Comparison of ENCODE assay signal across 25 cellular contexts in genomic region chr3:83863380-83863779, GRCh38.
DNase-seq lines count a peak whose midpoint lies in the region; ATAC-seq, FAIRE-seq and TF ChIP-seq lines count a peak whose summit lies in the region.
"Had no signal": no experiment of that assay in that cellular context is flagged by ENCODE, and none has a peak within 500 bp of the region (broad histone marks: within the 10 kb centered on the region; RNA-seq: fewer than 3 reads in every experiment).

No MANE protein-coding gene starts in this region.

- TF ChIP-seq CTCF in MM.1S (IDR thresholded peaks at IDR 0.05; ENCODE audit: low read length) (no peak), SU-DHL-6 (IDR thresholded peaks at IDR 0.05; ENCODE audit: insufficient read depth, low read length, poor library complexity, severe bottlenecking) (no peak), keratinocyte (optimal IDR thresholded peaks at IDR 0.05 in 1 of 3, IDR thresholded peaks at IDR 0.05 in 1 of 3, conservative IDR thresholded peaks at IDR 0.05 in 1 of 3; ENCODE audit: extremely low read depth in 1 of 3, insufficient read depth in 2 of 3, low read length in 3 of 3) (no peak)

- H3K9ac ChIP-seq in MM.1S (ENCODE audit: low read length) (no peak overlapping the region), SU-DHL-6 (ENCODE audit: low read length) (no peak overlapping the region), keratinocyte (ENCODE audit: control insufficient read depth, extremely low read depth, insufficient read depth, low read length) (no peak overlapping the region)
- H3K9ac ChIP-seq: BLaER1 treated with 17β-estradiol and CSF1 and Interleukin-3, amounts not matched to agents 10 nM and 100 nM had no signal

- dilution Hi-C loops in keratinocyte (cut with MboI; ENCODE audit: extremely low pct_ligation_motif_present, low sequenced_read_pairs), result no loop called here

- H3K9me3 ChIP-seq in MM.1S (replicated peaks; ENCODE audit: insufficient read depth, low read length) (no peaks in the 10 kb centered on the region), SU-DHL-6 (ENCODE audit: insufficient read depth, low read length) (no peaks in the 10 kb centered on the region), keratinocyte (ENCODE audit: control insufficient read depth, low read depth, low read length) (no peaks in the 10 kb centered on the region)
- H3K9me3 ChIP-seq: A549, BE2C, HAP-1 had no signal

- H3K4me3 ChIP-seq in MM.1S (ENCODE audit: low read length), result no peak overlapping the region
- no peak overlapping the region for H3K4me3 ChIP-seq in SU-DHL-6 (ENCODE audit: insufficient read depth, low read length, poor library complexity, severe bottlenecking)
- H3K4me3 ChIP-seq in keratinocyte (ENCODE audit: control insufficient read depth in 2 of 3, extremely low read depth in 1 of 3, insufficient read depth in 2 of 3, low read depth in 1 of 3, low read length in 3 of 3), result no peak overlapping the region
- H3K4me3 ChIP-seq: A549; BLaER1 treated with 17β-estradiol and CSF1 and Interleukin-3, amounts not matched to agents 10 nM and 100 nM; HAP-1 had no signal

- H3K4me2 ChIP-seq in MM.1S (ENCODE audit: low read depth, low read length) (no peak overlapping the region), SU-DHL-6 (ENCODE audit: low read depth, low read length, poor library complexity, severe bottlenecking) (no peak overlapping the region), keratinocyte (ENCODE audit: control insufficient read depth, extremely low read depth, insufficient read depth, low read depth, low read length) (no peak overlapping the region)
- H3K4me2 ChIP-seq: A549; BLaER1 treated with 17β-estradiol and CSF1 and Interleukin-3, amounts not matched to agents 10 nM and 100 nM had no signal

- H3K27ac ChIP-seq in MM.1S (ENCODE audit: low read length) (no peak overlapping the region), SU-DHL-6 (ENCODE audit: low read depth, low read length) (no peak overlapping the region), keratinocyte (ENCODE audit: control insufficient read depth, insufficient read depth, low read length) (no peak overlapping the region)
- H3K27ac ChIP-seq: A549; BLaER1 treated with 17β-estradiol and CSF1 and Interleukin-3, amounts not matched to agents 10 nM and 100 nM had no signal

- no peaks in the 10 kb centered on the region for H3K9me2 ChIP-seq in MM.1S (replicated peaks; ENCODE audit: insufficient read depth, low read length)
- H3K9me2 ChIP-seq in SU-DHL-6 (replicated peaks; ENCODE audit: insufficient read depth, low read length), result no peaks in the 10 kb centered on the region

- no peaks in the 10 kb centered on the region for H3K79me2 ChIP-seq in MM.1S (ENCODE audit: low read length)
- no peaks in the 10 kb centered on the region for H3K79me2 ChIP-seq in SU-DHL-6 (ENCODE audit: insufficient read depth, low read length)
- H3K79me2 ChIP-seq in keratinocyte (ENCODE audit: control insufficient read depth, insufficient read depth, low read length), result no peaks in the 10 kb centered on the region

- no peaks in the 10 kb centered on the region for H3K27me3 Mint-ChIP-seq in activated T-cell treated with anti-CD3 and anti-CD28 coated beads, Interleukin-2, amount 50 U/mL, for 72 hours (ENCODE audit: low read depth)
- H3K27me3 Mint-ChIP-seq: CD4-positive, alpha-beta T cell; CD8-positive, alpha-beta memory T cell had no signal

- H3K27me3 ChIP-seq in MM.1S (replicated peaks; ENCODE audit: insufficient read depth, low read length) (no peaks in the 10 kb centered on the region), SU-DHL-6 (ENCODE audit: low read length) (no peaks in the 10 kb centered on the region), keratinocyte (ENCODE audit: control insufficient read depth, extremely low read depth, insufficient read depth, low read length) (no peaks in the 10 kb centered on the region)
- H3K27me3 ChIP-seq: BE2C; BLaER1 treated with 17β-estradiol and CSF1 and Interleukin-3, amounts not matched to agents 10 nM and 100 nM had no signal

- H3K4me1 ChIP-seq in MM.1S (ENCODE audit: low read length) (0 out of 2 replicates have a peak, but pooled peaks cover 1% of the 10 kb centered on the region), keratinocyte (ENCODE audit: control insufficient read depth, extremely low read depth, insufficient read depth, low read length) (no peaks in the 10 kb centered on the region)
- H3K4me1 ChIP-seq: A549; BE2C; BLaER1 treated with 17β-estradiol and CSF1 and Interleukin-3, amounts not matched to agents 10 nM and 100 nM; HAP-1 had no signal

- H4K20me1 ChIP-seq in MM.1S (ENCODE audit: insufficient read depth, low read length), result no peaks in the 10 kb centered on the region
- no peaks in the 10 kb centered on the region for H4K20me1 ChIP-seq in SU-DHL-6 (ENCODE audit: low read depth, low read length)
- H4K20me1 ChIP-seq in keratinocyte (ENCODE audit: control insufficient read depth, extremely low read depth, insufficient read depth, low read length), result no peaks in the 10 kb centered on the region
- H4K20me1 ChIP-seq: BLaER1 treated with 17β-estradiol and CSF1 and Interleukin-3, amounts not matched to agents 10 nM and 100 nM had no signal

- H3K9me3 Mint-ChIP-seq in activated T-cell treated with anti-CD3 and anti-CD28 coated beads, Interleukin-2, amount 50 U/mL, for 72 hours, result peaks cover 8 to 19% of the 10 kb centered on the region in 2 donors

- H3K27ac Mint-ChIP-seq in activated T-cell treated with anti-CD3 and anti-CD28 coated beads, Interleukin-2, amount 50 U/mL, for 72 hours, result no peak overlapping the region
- H3K27ac Mint-ChIP-seq: CD14-positive monocyte; CD4-positive, alpha-beta T cell; CD8-positive, alpha-beta memory T cell had no signal

- no peaks in the 10 kb centered on the region for H3K9me1 ChIP-seq in keratinocyte (ENCODE audit: control insufficient read depth, extremely low read depth, insufficient read depth, low read length)

- peak; percentile 49 for DNase-seq in MM.1S
- no peak for DNase-seq in keratinocyte (ENCODE audit: low read depth, low spot score)
- DNase-seq in effector CD4-positive, alpha-beta T cell, result no peak
- no peak for DNase-seq in stimulated activated CD4-positive, alpha-beta T cell treated with anti-CD3 and anti-CD28 coated beads, Interleukin-2, amount 100 ng/mL, for 48 hours
- DNase-seq in activated T-cell treated with anti-CD3 and anti-CD28 coated beads, Interleukin-2, amount 50 U/mL, for 72 hours, result no peak
- DNase-seq: 8988T; ACHN; AML-193; BE2C; CD4-positive, alpha-beta T cell; CD8-positive, alpha-beta memory T cell; DMS 273 treated with DMSO at 0.1 percent for 48 hours; DMS79; EL; GF-D8; GOT3 had no signal

- H3K4me3 Mint-ChIP-seq in activated T-cell treated with anti-CD3 and anti-CD28 coated beads, Interleukin-2, amount 50 U/mL, for 72 hours, result no peak overlapping the region
- H3K4me3 Mint-ChIP-seq: CD14-positive monocyte; CD4-positive, alpha-beta T cell; CD8-positive, alpha-beta memory T cell had no signal

- H3F3A ChIP-seq in MM.1S (ENCODE audit: insufficient read depth, low read length) (0 out of 2 replicates have a peak, but pooled peaks cover 6% of the 10 kb centered on the region), SU-DHL-6 (ENCODE audit: insufficient read depth) (no peaks in the 10 kb centered on the region)

- FAIRE-seq in keratinocyte (lab: Jason Lieb, UNC), result no peak
- FAIRE-seq: A549, D721Med, GM12892, H54 had no signal

- no peak for ATAC-seq in HG02610 (IDR thresholded peaks at IDR 0.05; ENCODE audit: unreplicated experiment)
- no peak for ATAC-seq in activated T-cell treated with anti-CD3 and anti-CD28 coated beads, Interleukin-2, amount 50 U/mL, for 72 hours (replicated peaks in 1 of 2)
- ATAC-seq: A549 had no signal

- H3K36me3 ChIP-seq in MM.1S (replicated peaks; ENCODE audit: insufficient read depth, low read length), result no peaks in the 10 kb centered on the region
- H3K36me3 ChIP-seq in SU-DHL-6 (ENCODE audit: low read length), result no peaks in the 10 kb centered on the region
- no peaks in the 10 kb centered on the region for H3K36me3 ChIP-seq in keratinocyte (ENCODE audit: control insufficient read depth in 2 of 2, extremely low read depth in 1 of 2, insufficient read depth in 2 of 2, low read length in 2 of 2)
- H3K36me3 ChIP-seq: BE2C; BLaER1 treated with 17β-estradiol and CSF1 and Interleukin-3, amounts not matched to agents 10 nM and 100 nM; HAP-1 had no signal

- H3K36me3 Mint-ChIP-seq in activated T-cell treated with anti-CD3 and anti-CD28 coated beads, Interleukin-2, amount 50 U/mL, for 72 hours (ENCODE audit: insufficient read depth in 2 of 2), result no peaks in the 10 kb centered on the region
- H3K36me3 Mint-ChIP-seq: CD14-positive monocyte; CD8-positive, alpha-beta memory T cell had no signal

- no peaks in the 10 kb centered on the region for H3K4me1 Mint-ChIP-seq in activated T-cell treated with anti-CD3 and anti-CD28 coated beads, Interleukin-2, amount 50 U/mL, for 72 hours (ENCODE audit: low read depth)
- H3K4me1 Mint-ChIP-seq: CD14-positive monocyte; CD8-positive, alpha-beta memory T cell had no signal

- H2AFZ ChIP-seq in MM.1S (ENCODE audit: low read length), result no peak overlapping the region
- peak overlapping the region; percentile 45 for H2AFZ ChIP-seq in SU-DHL-6 (ENCODE audit: low read depth, low read length, severe bottlenecking)
- peak overlapping the region; percentile 22 for H2AFZ ChIP-seq in keratinocyte (ENCODE audit: control insufficient read depth, low read length)
